14 cellular contexts compared by ENCODE assay signal in the genomic region with DNA sequence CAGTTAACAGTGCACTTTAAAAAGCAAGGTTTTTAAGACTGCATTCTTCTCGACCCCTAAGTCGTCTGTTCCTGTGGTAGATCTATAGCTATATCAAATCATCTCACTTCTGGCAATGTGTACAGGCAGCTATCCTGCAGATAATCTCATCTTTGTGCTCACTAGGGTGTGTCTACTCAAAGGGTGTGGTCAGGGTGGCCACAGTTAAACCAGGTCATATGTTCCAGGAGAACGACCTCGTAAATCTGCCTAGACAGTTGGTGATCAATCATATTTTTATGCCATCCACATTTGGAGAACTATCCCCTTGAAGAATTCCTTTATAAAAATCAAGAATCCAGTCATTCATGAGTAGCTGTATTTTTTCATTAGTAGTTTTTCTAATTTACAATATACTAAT. TPM values are rescaled to one million over a fixed set of nuclear protein-coding genes. Genes with fewer than 3 reads are reported as not detected.
DNase-seq lines count a peak whose midpoint lies in the region; ATAC-seq, FAIRE-seq and TF ChIP-seq lines count a peak whose summit lies in the region.
"Had no signal": no experiment of that assay in that cellular context is flagged by ENCODE, and none has a peak within 500 bp of the region (broad histone marks: within the 10 kb centered on the region; RNA-seq: fewer than 3 reads in every experiment).

No MANE protein-coding gene starts in this region.

- no TSS peak for BruUV-seq in endothelial cell of umbilical vein (replicated peaks; lab: Mats Ljungman, UMichigan)

- CTCF ChIA-PET in endothelial cell of umbilical vein (lab: Charles Lee), result interaction anchor here (1.0 to 10.1 kb wide), 8 partner anchors 9 to 294 kb away, joined by 3 to 97 read pairs (median 4); no protein-coding TSS in a partner anchor

- no peaks in the 10 kb centered on the region for H3K36me3 Mint-ChIP-seq in nephron progenitor cell (ENCODE audit: low read depth)

- no peaks in the 10 kb centered on the region for H3K9me1 ChIP-seq in endothelial cell of umbilical vein (replicated peaks; ENCODE audit: control insufficient read depth, extremely low read depth, insufficient read depth, low read length)

- H3K9ac ChIP-seq in endothelial cell of umbilical vein (replicated peaks; ENCODE audit: extremely low read depth, insufficient read depth, low read length), result no peak overlapping the region

- peak overlapping the region; percentile 20 for H3K4me2 ChIP-seq in endothelial cell of umbilical vein (ENCODE audit: insufficient read depth, low read length)

- peak overlapping the region; percentile 79 for H3K4me3 Mint-ChIP-seq in nephron progenitor cell
- H3K4me3 Mint-ChIP-seq: dendritic cell treated with granulocyte-macrophage colony-stimulating factor and Interleukin-4, amounts not matched to agents 40 ng/mL and 50 ng/mL, for 4 days had no signal

- peaks cover 38% of the 10 kb centered on the region for H3K27me3 Mint-ChIP-seq in nephron progenitor cell (ENCODE audit: low read depth, poor library complexity)

- no peak overlapping the region for H3K27ac Mint-ChIP-seq in nephron progenitor cell
- H3K27ac Mint-ChIP-seq: dendritic cell treated with granulocyte-macrophage colony-stimulating factor and Interleukin-4, amounts not matched to agents 40 ng/mL and 50 ng/mL, for 4 days had no signal

- H3K4me3 ChIP-seq in AG10803 (ENCODE audit: low read length) (peak overlapping the region; percentile 52), endothelial cell of umbilical vein (replicated peaks in 1 of 3; ENCODE audit: insufficient read depth in 1 of 3, low read depth in 1 of 3, low read length in 3 of 3) (no peak overlapping the region)

- TF ChIP-seq CTCF in AG10803 (conservative IDR thresholded peaks at IDR 0.05; ENCODE audit: low read length) (no peak), endothelial cell of umbilical vein (IDR thresholded peaks at IDR 0.05; ENCODE audit: extremely low read depth in 1 of 2, insufficient read depth in 1 of 2, low read depth in 1 of 2, low read length in 2 of 2) (no peak), nephron progenitor cell (IDR thresholded peaks at IDR 0.05) (no peak)

- H4K20me1 ChIP-seq in endothelial cell of umbilical vein (replicated peaks; ENCODE audit: control insufficient read depth, extremely low read depth, insufficient read depth, low read length), result no peaks in the 10 kb centered on the region

- intact Hi-C loops in endothelial cell of umbilical vein (cut with micrococcal nuclease), result no loop called here

- no peaks in the 10 kb centered on the region for H3K27me3 ChIP-seq in endothelial cell of umbilical vein (ENCODE audit: control insufficient read depth in 2 of 2, insufficient read depth in 2 of 2, low read length in 2 of 2)

- DNase-seq in AG10803 (ENCODE audit: low read depth), result no peak
- DNase-seq in NCI-H526 (lab: John Stamatoyannopoulos, UW), result peak; percentile 17 to 47
- DNase-seq in endothelial cell of umbilical vein (ENCODE audit: low read depth, low spot score), result no peak
- no peak for DNase-seq in nephron progenitor cell
- DNase-seq in activated naive CD4-positive, alpha-beta T cell treated with Interleukin-2 at 50 U/mL for 16 hours, result no peak
- DNase-seq in T-helper 9 cell, result no peak
- DNase-seq in SIG-M5 (lab: John Stamatoyannopoulos, UW), result no peak
- DNase-seq: foreskin keratinocyte; left cardiac atrium; NCI-H524 treated with DMSO at 0.1 percent for 48 hours; stimulated activated CD4-positive, alpha-beta T cell treated with anti-CD3 and anti-CD28 coated beads, Interleukin-2, amount 100 ng/mL, for 24 hours had no signal

- H3K36me3 ChIP-seq in endothelial cell of umbilical vein (ENCODE audit: control insufficient read depth in 2 of 2, extremely low read depth in 1 of 2, insufficient read depth in 2 of 2, low read length in 2 of 2), result peaks cover 2 to 4% of the 10 kb centered on the region in 2 experiments

- H2AFZ ChIP-seq in endothelial cell of umbilical vein (ENCODE audit: low read depth, low read length), result no peak overlapping the region

- no peaks in the 10 kb centered on the region for H3K9me3 ChIP-seq in endothelial cell of umbilical vein (replicated peaks; ENCODE audit: control insufficient read depth, insufficient read depth, low read length)

- TF ChIP-seq POLR2A in endothelial cell of umbilical vein (IDR thresholded peaks at IDR 0.05; ENCODE audit: low read depth, low read length), result no peak

- peaks cover 11% of the 10 kb centered on the region for H3K4me1 ChIP-seq in endothelial cell of umbilical vein (ENCODE audit: control insufficient read depth, extremely low read depth, insufficient read depth, low read length)
- H3K4me1 ChIP-seq: foreskin keratinocyte had no signal

- no peaks in the 10 kb centered on the region for H3K9me3 Mint-ChIP-seq in nephron progenitor cell
- H3K9me3 Mint-ChIP-seq: dendritic cell treated with granulocyte-macrophage colony-stimulating factor and Interleukin-4, amounts not matched to agents 40 ng/mL and 50 ng/mL, for 4 days had no signal

- POLR2A ChIA-PET in endothelial cell of umbilical vein (lab: Charles Lee), result interaction anchor here (1.2 kb wide), 1 partner anchor 33 kb away, joined by 3 read pairs; no protein-coding TSS in a partner anchor

- peaks cover 95% of the 10 kb centered on the region for H3K79me2 ChIP-seq in endothelial cell of umbilical vein (ENCODE audit: control insufficient read depth, insufficient read depth, low read length)

- H3K27ac ChIP-seq in endothelial cell of umbilical vein (ENCODE audit: insufficient read depth, low read depth, low read length), result no peak overlapping the region
- H3K27ac ChIP-seq: foreskin keratinocyte, HL-60 had no signal

- H3K4me1 Mint-ChIP-seq in nephron progenitor cell, result peaks cover 50% of the 10 kb centered on the region

- dilution Hi-C loops in endothelial cell of umbilical vein (cut with MboI; ENCODE audit: extremely low pct_ligation_motif_present, low sequenced_read_pairs), result no loop called here

- no peak for ATAC-seq in HG03280 (IDR thresholded peaks at IDR 0.05; ENCODE audit: unreplicated experiment)

- no peak for FAIRE-seq in endothelial cell of umbilical vein (lab: Jason Lieb, UNC)

TF ChIP-seq in endothelial cell of umbilical vein, 7 proteins besides CTCF, POLR2A, EP300 and RAD21:
- TF ChIP-seq EZH2 (IDR thresholded peaks at IDR 0.05; ENCODE audit: borderline replicate concordance, low read depth, low read length, severe bottlenecking) (no peak), MYC (IDR thresholded peaks at IDR 0.05; ENCODE audit: low read depth, low read length) (no peak), JUN (IDR thresholded peaks at IDR 0.05; ENCODE audit: borderline replicate concordance, insufficient read depth, insufficient read length, low read depth) (no peak), POLR2AphosphoS5 (IDR thresholded peaks at IDR 0.05; ENCODE audit: insufficient read depth, low read depth, low read length) (no peak), FOS (IDR thresholded peaks at IDR 0.05; ENCODE audit: borderline replicate concordance, insufficient read depth, low read length) (no peak), GATA2 (IDR thresholded peaks at IDR 0.05; ENCODE audit: insufficient read depth, insufficient read length, low read depth, low read length) (no peak)
- TF ChIP-seq, protein P1, sequence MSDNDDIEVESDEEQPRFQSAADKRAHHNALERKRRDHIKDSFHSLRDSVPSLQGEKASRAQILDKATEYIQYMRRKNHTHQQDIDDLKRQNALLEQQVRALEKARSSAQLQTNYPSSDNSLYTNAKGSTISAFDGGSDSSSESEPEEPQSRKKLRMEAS (IDR thresholded peaks at IDR 0.05; ENCODE audit: insufficient read depth, insufficient read length), result no peak
TF ChIP-seq in endothelial cell of umbilical vein: peak in this region for 0.

RNA-seq across cellular contexts. Expression of gene VEPH1, which starts 3.0 kb away (rescaled TPM):
- total RNA-seq in endothelial cell of umbilical vein, result 136 and 142 TPM in 2 replicates
- 36.7 and 42.9 TPM in 2 replicates for polyA plus RNA-seq in endothelial cell of umbilical vein
- 58.8 and 61.9 TPM in 2 replicates for polyA plus RNA-seq in endothelial cell of umbilical vein (2011; cell fraction: cytosol; rRNA removed)
- 103 and 121 TPM in 2 replicates for polyA plus RNA-seq in endothelial cell of umbilical vein (2011; cell fraction: nucleus; rRNA removed)
- 116 and 257 TPM in 2 replicates for polyA plus RNA-seq in endothelial cell of umbilical vein (2012)
- polyA minus RNA-seq in endothelial cell of umbilical vein, result 178 and 183 TPM in 2 replicates
- 6.1 TPM for polyA minus RNA-seq in endothelial cell of umbilical vein (2011; cell fraction: cytosol; rRNA and poly(A)+ RNA removed)
- polyA minus RNA-seq in endothelial cell of umbilical vein (2011; cell fraction: nucleus; rRNA and poly(A)+ RNA removed), result 416 and 737 TPM in 2 replicates

Comparison
In these comparisons a context has a peak if more than half of its experiments do, and no peak if none do; other contexts are left out.
1. DNase-seq: peak in NCI-H526 (2 of 2); none in AG10803 (single experiment), endothelial cell of umbilical vein (single experiment), nephron progenitor cell (single experiment), activated naive CD4-positive, alpha-beta T cell treated with Interleukin-2 at 50 U/mL for 16 hours (single experiment), T-helper 9 cell (single experiment) and SIG-M5 (single experiment).